Comparison of ENCODE assay signal across 19 cellular contexts in genomic region chr19:43019588-43019987, GRCh38. TPM values are rescaled to one million over a fixed set of nuclear protein-coding genes. Genes with fewer than 3 reads are reported as not detected.
DNase-seq lines count a peak whose midpoint lies in the region; ATAC-seq and TF ChIP-seq lines count a peak whose summit lies in the region.
"Not testable (repeated sequence)": the region's sequence is repeated elsewhere in the genome, so short reads cannot be mapped to it uniquely, and the experiment has no call there.
"Had no signal": no experiment of that assay in that cellular context is flagged by ENCODE, and none has a peak within 500 bp of the region (broad histone marks: within the 10 kb centered on the region; RNA-seq: fewer than 3 reads in every experiment).

No MANE protein-coding gene starts in this region.

- not testable (repeated sequence) for H3K4me3 ChIP-seq in AG04450 (ENCODE audit: low read depth, low read length); RWPE2 (ENCODE audit: severe bottlenecking); retinal pigment epithelial cell (ENCODE audit: low read length)

- H3K9me3 ChIP-seq in AG04450 (ENCODE audit: control insufficient read depth, insufficient read depth, low read length); RWPE2 (ENCODE audit: severe bottlenecking): not testable (repeated sequence)

- peaks cover 19% of the 10 kb centered on the region for H3K4me1 ChIP-seq in RWPE2 (ENCODE audit: insufficient read depth, poor library complexity, severe bottlenecking)

- TF ChIP-seq CTCF in AG04450 (IDR thresholded peaks at IDR 0.05; ENCODE audit: low read depth, low read length) (peak; percentile 26), RWPE2 (IDR thresholded peaks at IDR 0.05; ENCODE audit: poor library complexity, severe bottlenecking) (peak; percentile 57), retinal pigment epithelial cell (conservative IDR thresholded peaks at IDR 0.05; ENCODE audit: low read depth, low read length) (peak; percentile 42)

- not testable (repeated sequence) for H3K27me3 ChIP-seq in AG04450 (ENCODE audit: control insufficient read depth, insufficient read depth, low read length); RWPE2 (ENCODE audit: insufficient read depth, poor library complexity, severe bottlenecking)

- CTCF ChIA-PET in AG04450 (lab: Charles Lee) = not testable (repeated sequence)

- ATAC-seq in RWPE2 (ENCODE audit: low read depth) = not testable (repeated sequence)

- not testable (repeated sequence) for H3K36me3 ChIP-seq in RWPE2 (ENCODE audit: low read depth)

- not testable (repeated sequence) for DNase-seq in AG04450 (ENCODE audit: low read depth, low spot score); RWPE2 (ENCODE audit: low spot score); retinal pigment epithelial cell (ENCODE audit: low read depth)
- DNase-seq in ELR (ENCODE audit: low read depth) (peak; percentile 40), LHCN-M2 (ENCODE audit: low read depth) (peak; percentile 20), amniotic epithelial cell (ENCODE audit: low read depth) (peak; percentile 7), dermis blood vessel endothelial cell (peak; percentile 17), glomerular visceral epithelial cell (ENCODE audit: extremely low spot score) (peak; percentile 25)

- H3K27ac ChIP-seq in AG04450 (ENCODE audit: low read depth, low read length); RWPE2 (ENCODE audit: poor library complexity, severe bottlenecking): not testable (repeated sequence)

- POLR2A ChIA-PET in AG04450 (lab: Yijun Ruan, JAX) = not testable (repeated sequence)

RNA-seq across cellular contexts. Expression of gene PSG11, which starts 6.7 kb away (rescaled TPM):
- 0.11 TPM in 1 of 2 replicates, not detected in the other for polyA plus RNA-seq in AG04450 (2011; rRNA removed)
- not detected in 2 replicates for polyA minus RNA-seq in AG04450 (2011; rRNA and poly(A)+ RNA removed)
- not detected in 2 replicates for total RNA-seq in LHCN-M2 (2014; rRNA removed)
- not detected for polyA plus RNA-seq in LHCN-M2 (2012)
- total RNA-seq in dermis blood vessel endothelial cell = not detected in 2 replicates
- total RNA-seq: A673, esophagus muscularis mucosa, kidney epithelial cell, lower lobe of right lung, mucosa of descending colon, ovary, renal cortical epithelial cell, Right ventricle myocardium superior, uterus had no signal
- polyA plus RNA-seq: adipose tissue, ovary, small intestine had no signal
